In the genomic region with DNA sequence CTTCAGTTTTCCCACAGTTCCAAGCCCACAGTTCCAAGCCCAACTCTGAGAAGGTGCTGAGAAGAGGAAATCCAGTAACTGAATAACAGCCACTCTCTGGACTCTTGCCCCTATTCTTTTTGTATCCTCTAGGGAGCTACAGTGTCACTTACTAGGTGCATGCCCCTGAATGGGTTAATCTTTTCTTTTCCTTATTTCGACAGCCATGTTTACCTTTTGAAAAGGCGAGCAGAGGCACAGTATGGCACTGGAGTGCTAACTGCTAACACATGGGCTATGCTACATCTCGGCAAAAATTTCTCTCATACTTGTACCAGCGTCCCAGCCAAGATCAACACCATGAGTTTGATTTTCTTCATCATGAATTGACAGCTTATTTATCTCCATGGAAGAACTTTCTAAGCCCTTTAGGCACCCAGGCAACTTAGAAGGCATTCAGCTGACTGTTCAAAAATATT, we compare ENCODE assay signal across 1 cellular context.
TF ChIP-seq lines count a peak whose summit lies in the region.

No MANE protein-coding gene starts in this region.

TF ChIP-seq in GM23338, 12 proteins besides CTCF, POLR2A, EP300 and RAD21 (continued from another document):
- TF ChIP-seq JUNB (IDR thresholded peaks at IDR 0.05; ENCODE audit: unreplicated experiment), result no peak
- TF ChIP-seq, protein P1, sequence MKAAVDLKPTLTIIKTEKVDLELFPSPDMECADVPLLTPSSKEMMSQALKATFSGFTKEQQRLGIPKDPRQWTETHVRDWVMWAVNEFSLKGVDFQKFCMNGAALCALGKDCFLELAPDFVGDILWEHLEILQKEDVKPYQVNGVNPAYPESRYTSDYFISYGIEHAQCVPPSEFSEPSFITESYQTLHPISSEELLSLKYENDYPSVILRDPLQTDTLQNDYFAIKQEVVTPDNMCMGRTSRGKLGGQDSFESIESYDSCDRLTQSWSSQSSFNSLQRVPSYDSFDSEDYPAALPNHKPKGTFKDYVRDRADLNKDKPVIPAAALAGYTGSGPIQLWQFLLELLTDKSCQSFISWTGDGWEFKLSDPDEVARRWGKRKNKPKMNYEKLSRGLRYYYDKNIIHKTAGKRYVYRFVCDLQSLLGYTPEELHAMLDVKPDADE (IDR thresholded peaks at IDR 0.05), result no peak
- TF ChIP-seq POLR2AphosphoS5 (IDR thresholded peaks at IDR 0.05; ENCODE audit: low read depth), result no peak
- TF ChIP-seq EZH2 (IDR thresholded peaks at IDR 0.05; ENCODE audit: low read depth, unreplicated experiment), result no peak
- no peak for TF ChIP-seq EZH2phosphoT487 (IDR thresholded peaks at IDR 0.05; ENCODE audit: unreplicated experiment)
- TF ChIP-seq STAT1 (IDR thresholded peaks at IDR 0.05; ENCODE audit: unreplicated experiment), result no peak
- TF ChIP-seq, protein P2, sequence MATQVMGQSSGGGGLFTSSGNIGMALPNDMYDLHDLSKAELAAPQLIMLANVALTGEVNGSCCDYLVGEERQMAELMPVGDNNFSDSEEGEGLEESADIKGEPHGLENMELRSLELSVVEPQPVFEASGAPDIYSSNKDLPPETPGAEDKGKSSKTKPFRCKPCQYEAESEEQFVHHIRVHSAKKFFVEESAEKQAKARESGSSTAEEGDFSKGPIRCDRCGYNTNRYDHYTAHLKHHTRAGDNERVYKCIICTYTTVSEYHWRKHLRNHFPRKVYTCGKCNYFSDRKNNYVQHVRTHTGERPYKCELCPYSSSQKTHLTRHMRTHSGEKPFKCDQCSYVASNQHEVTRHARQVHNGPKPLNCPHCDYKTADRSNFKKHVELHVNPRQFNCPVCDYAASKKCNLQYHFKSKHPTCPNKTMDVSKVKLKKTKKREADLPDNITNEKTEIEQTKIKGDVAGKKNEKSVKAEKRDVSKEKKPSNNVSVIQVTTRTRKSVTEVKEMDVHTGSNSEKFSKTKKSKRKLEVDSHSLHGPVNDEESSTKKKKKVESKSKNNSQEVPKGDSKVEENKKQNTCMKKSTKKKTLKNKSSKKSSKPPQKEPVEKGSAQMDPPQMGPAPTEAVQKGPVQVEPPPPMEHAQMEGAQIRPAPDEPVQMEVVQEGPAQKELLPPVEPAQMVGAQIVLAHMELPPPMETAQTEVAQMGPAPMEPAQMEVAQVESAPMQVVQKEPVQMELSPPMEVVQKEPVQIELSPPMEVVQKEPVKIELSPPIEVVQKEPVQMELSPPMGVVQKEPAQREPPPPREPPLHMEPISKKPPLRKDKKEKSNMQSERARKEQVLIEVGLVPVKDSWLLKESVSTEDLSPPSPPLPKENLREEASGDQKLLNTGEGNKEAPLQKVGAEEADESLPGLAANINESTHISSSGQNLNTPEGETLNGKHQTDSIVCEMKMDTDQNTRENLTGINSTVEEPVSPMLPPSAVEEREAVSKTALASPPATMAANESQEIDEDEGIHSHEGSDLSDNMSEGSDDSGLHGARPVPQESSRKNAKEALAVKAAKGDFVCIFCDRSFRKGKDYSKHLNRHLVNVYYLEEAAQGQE (IDR thresholded peaks at IDR 0.05; ENCODE audit: unreplicated experiment), result no peak
TF ChIP-seq in GM23338: peak in this region for 0.
